1 cellular context compared by ENCODE assay signal in the genomic region with DNA sequence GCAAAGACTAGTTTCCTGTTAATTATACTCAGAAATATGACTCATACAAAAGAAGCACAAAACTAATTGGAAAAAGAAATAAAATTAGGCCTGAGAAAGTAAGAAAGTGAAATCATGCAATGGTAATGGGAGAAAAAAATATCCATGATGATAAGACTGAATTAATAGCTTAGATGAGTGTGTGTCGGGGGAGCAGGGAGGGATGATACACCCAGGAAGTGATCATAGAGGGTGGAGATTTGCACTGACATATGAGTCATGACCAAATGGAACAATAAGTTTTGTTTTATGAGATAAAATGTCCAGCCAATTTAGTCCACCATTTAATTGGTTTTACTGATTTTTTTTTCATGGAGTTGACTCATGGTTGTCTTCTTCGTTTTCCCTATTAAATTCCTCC.
TF ChIP-seq lines count a peak whose summit lies in the region.

No MANE protein-coding gene starts in this region.

TF ChIP-seq in HEK293, 187 proteins besides CTCF, POLR2A, EP300 and RAD21 (continued from another document):
- TF ChIP-seq KLF16 (tag by site-specific recombination; IDR thresholded peaks at IDR 0.05) (0 out of 2 replicates have a peak, but pooled peaks have one; percentile 35), ZNF530 (tag by site-specific recombination; IDR thresholded peaks at IDR 0.05; ENCODE audit: low read depth) (no peak), ZNF133 (tag by site-specific recombination; IDR thresholded peaks at IDR 0.05) (no peak), ZNF843 (tag by site-specific recombination; IDR thresholded peaks at IDR 0.05) (no peak), ZNF621 (tag by site-specific recombination; IDR thresholded peaks at IDR 0.05) (no peak), ZFP3 (tag by site-specific recombination; IDR thresholded peaks at IDR 0.05; ENCODE audit: low read depth) (no peak), SP2 (tag by site-specific recombination; IDR thresholded peaks at IDR 0.05) (no peak)
- TF ChIP-seq, protein P1, sequence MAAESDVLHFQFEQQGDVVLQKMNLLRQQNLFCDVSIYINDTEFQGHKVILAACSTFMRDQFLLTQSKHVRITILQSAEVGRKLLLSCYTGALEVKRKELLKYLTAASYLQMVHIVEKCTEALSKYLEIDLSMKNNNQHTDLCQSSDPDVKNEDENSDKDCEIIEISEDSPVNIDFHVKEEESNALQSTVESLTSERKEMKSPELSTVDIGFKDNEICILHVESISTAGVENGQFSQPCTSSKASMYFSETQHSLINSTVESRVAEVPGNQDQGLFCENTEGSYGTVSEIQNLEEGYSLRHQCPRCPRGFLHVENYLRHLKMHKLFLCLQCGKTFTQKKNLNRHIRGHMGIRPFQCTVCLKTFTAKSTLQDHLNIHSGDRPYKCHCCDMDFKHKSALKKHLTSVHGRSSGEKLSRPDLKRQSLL (tag by site-specific recombination; IDR thresholded peaks at IDR 0.05): no peak
- TF ChIP-seq, protein P2, sequence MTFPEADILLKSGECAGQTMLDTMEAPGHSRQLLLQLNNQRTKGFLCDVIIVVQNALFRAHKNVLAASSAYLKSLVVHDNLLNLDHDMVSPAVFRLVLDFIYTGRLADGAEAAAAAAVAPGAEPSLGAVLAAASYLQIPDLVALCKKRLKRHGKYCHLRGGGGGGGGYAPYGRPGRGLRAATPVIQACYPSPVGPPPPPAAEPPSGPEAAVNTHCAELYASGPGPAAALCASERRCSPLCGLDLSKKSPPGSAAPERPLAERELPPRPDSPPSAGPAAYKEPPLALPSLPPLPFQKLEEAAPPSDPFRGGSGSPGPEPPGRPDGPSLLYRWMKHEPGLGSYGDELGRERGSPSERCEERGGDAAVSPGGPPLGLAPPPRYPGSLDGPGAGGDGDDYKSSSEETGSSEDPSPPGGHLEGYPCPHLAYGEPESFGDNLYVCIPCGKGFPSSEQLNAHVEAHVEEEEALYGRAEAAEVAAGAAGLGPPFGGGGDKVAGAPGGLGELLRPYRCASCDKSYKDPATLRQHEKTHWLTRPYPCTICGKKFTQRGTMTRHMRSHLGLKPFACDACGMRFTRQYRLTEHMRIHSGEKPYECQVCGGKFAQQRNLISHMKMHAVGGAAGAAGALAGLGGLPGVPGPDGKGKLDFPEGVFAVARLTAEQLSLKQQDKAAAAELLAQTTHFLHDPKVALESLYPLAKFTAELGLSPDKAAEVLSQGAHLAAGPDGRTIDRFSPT (tag by site-specific recombination; IDR thresholded peaks at IDR 0.05): 0 out of 2 replicates have a peak, but pooled peaks have one; percentile 24
- TF ChIP-seq, protein P3, sequence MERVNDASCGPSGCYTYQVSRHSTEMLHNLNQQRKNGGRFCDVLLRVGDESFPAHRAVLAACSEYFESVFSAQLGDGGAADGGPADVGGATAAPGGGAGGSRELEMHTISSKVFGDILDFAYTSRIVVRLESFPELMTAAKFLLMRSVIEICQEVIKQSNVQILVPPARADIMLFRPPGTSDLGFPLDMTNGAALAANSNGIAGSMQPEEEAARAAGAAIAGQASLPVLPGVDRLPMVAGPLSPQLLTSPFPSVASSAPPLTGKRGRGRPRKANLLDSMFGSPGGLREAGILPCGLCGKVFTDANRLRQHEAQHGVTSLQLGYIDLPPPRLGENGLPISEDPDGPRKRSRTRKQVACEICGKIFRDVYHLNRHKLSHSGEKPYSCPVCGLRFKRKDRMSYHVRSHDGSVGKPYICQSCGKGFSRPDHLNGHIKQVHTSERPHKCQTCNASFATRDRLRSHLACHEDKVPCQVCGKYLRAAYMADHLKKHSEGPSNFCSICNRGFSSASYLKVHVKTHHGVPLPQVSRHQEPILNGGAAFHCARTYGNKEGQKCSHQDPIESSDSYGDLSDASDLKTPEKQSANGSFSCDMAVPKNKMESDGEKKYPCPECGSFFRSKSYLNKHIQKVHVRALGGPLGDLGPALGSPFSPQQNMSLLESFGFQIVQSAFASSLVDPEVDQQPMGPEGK (tag by site-specific recombination; IDR thresholded peaks at IDR 0.05): no peak
